Comparison of ENCODE assay signal across 8 cellular contexts in the genomic region with DNA sequence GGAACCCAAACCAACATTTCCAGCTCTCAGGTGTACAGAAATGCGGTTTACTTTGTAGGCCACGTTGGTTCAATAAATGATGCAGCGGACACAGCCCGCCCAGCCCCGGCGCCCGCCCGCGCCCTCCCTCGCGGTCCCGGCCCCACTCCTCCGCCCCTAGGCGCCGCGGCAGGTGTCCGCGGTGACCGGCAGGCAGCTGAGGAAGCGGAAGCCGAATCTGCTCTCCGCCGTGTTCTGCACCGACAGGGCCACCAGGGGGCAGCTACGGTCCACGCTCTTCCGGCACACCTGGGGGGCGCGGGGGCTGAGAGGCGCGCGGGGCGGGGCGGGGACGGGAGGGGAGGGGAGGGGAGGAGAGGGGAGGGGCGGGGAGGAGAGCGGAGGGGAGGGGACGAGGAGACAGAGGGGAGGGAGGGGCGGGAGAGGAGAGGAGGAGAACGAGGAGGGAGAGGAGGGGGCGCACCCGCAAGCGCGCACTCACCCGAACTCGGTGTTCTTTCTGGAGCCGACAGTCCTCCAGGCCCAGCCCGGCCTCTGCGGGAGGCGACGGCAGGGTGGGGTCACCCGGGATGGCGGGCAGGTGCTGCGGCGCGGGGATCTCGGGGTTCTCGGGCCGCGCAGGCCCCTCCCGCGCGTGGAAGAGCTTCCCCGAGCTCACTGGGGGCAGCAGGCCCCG. TPM values are rescaled to one million over a fixed set of nuclear protein-coding genes. Genes with fewer than 3 reads are reported as not detected.
DNase-seq lines count a peak whose midpoint lies in the region; ATAC-seq lines count a peak whose summit lies in the region.

No MANE protein-coding gene starts in this region.

- H4K5ac ChIP-seq in mesendoderm (ENCODE audit: low read length): no peak overlapping the region

- no peak overlapping the region for H3K4me3 Mint-ChIP-seq in activated CD4-positive, alpha-beta T cell treated with anti-CD3 and anti-CD28 coated beads, Interleukin-2, amount 10 ng/mL, durations not matched to agents 7 days and 5 days

- POLR2A ChIA-PET in activated CD4-positive, alpha-beta T cell treated with anti-CD3 and anti-CD28 coated beads, Interleukin-2, amount 10 ng/mL, durations not matched to agents 7 days and 5 days (lab: Charles Lee): no interaction called here

- no peak overlapping the region for H2BK120ac ChIP-seq in mesendoderm (ENCODE audit: low read depth, low read length)

- no peak overlapping the region for H3K23ac ChIP-seq in mesendoderm (ENCODE audit: low read length)

- DNase-seq in DMS53 (lab: John Stamatoyannopoulos, UW) (peak; percentile 95), NCI-H2227 treated with DMSO at 0.1 percent for 48 hours (lab: John Stamatoyannopoulos, UW) (peak; percentile 89), mesendoderm (peak; percentile 89), amniotic stem cell (lab: John Stamatoyannopoulos, UW) (no peak)
- DNase-seq in activated CD4-positive, alpha-beta T cell treated with anti-CD3 and anti-CD28 coated beads, Interleukin-2, amount 10 ng/mL, durations not matched to agents 7 days and 5 days: peak; percentile 74
- peak; percentile 55 to 76 (median 71) for DNase-seq in stimulated activated naive CD4-positive, alpha-beta T cell (lab: John Stamatoyannopoulos, UW)

- H2BK5ac ChIP-seq in mesendoderm (ENCODE audit: low read length): no peak overlapping the region

- H3K9me3 Mint-ChIP-seq in activated CD4-positive, alpha-beta T cell treated with anti-CD3 and anti-CD28 coated beads, Interleukin-2, amount 10 ng/mL, durations not matched to agents 7 days and 5 days: no peaks in the 10 kb centered on the region

- no peak overlapping the region for H2BK15ac ChIP-seq in mesendoderm (replicated peaks; ENCODE audit: low read depth)

- H3K56ac ChIP-seq in mesendoderm (ENCODE audit: low read length): peak overlapping the region; percentile 79

- H3K4me2 ChIP-seq in mesendoderm (ENCODE audit: low read length): peak overlapping the region; percentile 70

- H4K8ac ChIP-seq in mesendoderm (ENCODE audit: low read depth, low read length): no peak overlapping the region

- H3K36me3 ChIP-seq in duodenal mucosa (ENCODE audit: control insufficient read depth in 1 of 2, insufficient read depth in 2 of 2, low read length in 2 of 2) (no peaks in the 10 kb centered on the region), mesendoderm (ENCODE audit: control insufficient read depth, insufficient read depth, low read length) (no peaks in the 10 kb centered on the region)

- H3K4me1 ChIP-seq in duodenal mucosa (ENCODE audit: control insufficient read depth in 1 of 2, insufficient read depth in 2 of 2, low read length in 2 of 2) (peaks cover 9 to 18% of the 10 kb centered on the region in 2 donors), mesendoderm (ENCODE audit: control insufficient read depth, low read depth, low read length) (no peaks in the 10 kb centered on the region)

- H3K36me3 Mint-ChIP-seq in activated CD4-positive, alpha-beta T cell treated with anti-CD3 and anti-CD28 coated beads, Interleukin-2, amount 10 ng/mL, durations not matched to agents 7 days and 5 days (ENCODE audit: low read depth): no peaks in the 10 kb centered on the region

- peak; percentile 72 for ATAC-seq in HG02759 (IDR thresholded peaks at IDR 0.05; ENCODE audit: unreplicated experiment)

- H3K4me1 Mint-ChIP-seq in activated CD4-positive, alpha-beta T cell treated with anti-CD3 and anti-CD28 coated beads, Interleukin-2, amount 10 ng/mL, durations not matched to agents 7 days and 5 days: peaks cover 7% of the 10 kb centered on the region

- H3K27me3 Mint-ChIP-seq in activated CD4-positive, alpha-beta T cell treated with anti-CD3 and anti-CD28 coated beads, Interleukin-2, amount 10 ng/mL, durations not matched to agents 7 days and 5 days: peaks cover 20% of the 10 kb centered on the region

- WGBS in mesendoderm (ENCODE audit: extremely low coverage, insufficient coverage, low lambda C conversion rate): no CpG with 5 or more reads among the region's 65 CpGs

- H3K27ac ChIP-seq in duodenal mucosa (ENCODE audit: low read depth, low read length): no peak overlapping the region
- no peak overlapping the region for H3K27ac ChIP-seq in mesendoderm (ENCODE audit: low read depth, low read length)

- no peak overlapping the region for H2AK5ac ChIP-seq in mesendoderm (ENCODE audit: low read length)

- peak overlapping the region; percentile 6 for H3K18ac ChIP-seq in mesendoderm (ENCODE audit: low read length)

- no peaks in the 10 kb centered on the region for H3K79me1 ChIP-seq in mesendoderm (ENCODE audit: low read length)

- no peak overlapping the region for H3K4ac ChIP-seq in mesendoderm (ENCODE audit: low read depth, low read length)

- H3K4me3 ChIP-seq in duodenal mucosa (ENCODE audit: low read depth in 1 of 2, low read length in 2 of 2) (peak overlapping the region; percentile 40 to 43), mesendoderm (ENCODE audit: low read length) (peak overlapping the region; percentile 24)

- H3K27ac Mint-ChIP-seq in activated CD4-positive, alpha-beta T cell treated with anti-CD3 and anti-CD28 coated beads, Interleukin-2, amount 10 ng/mL, durations not matched to agents 7 days and 5 days: no peak overlapping the region

- no peaks in the 10 kb centered on the region for H3K9me3 ChIP-seq in duodenal mucosa (ENCODE audit: control insufficient read depth in 1 of 2, low read length in 2 of 2)

- H3K9ac ChIP-seq in duodenal mucosa (ENCODE audit: low read depth in 1 of 2, low read length in 2 of 2) (peak overlapping the region in 1 of 2 donors; percentile 18), mesendoderm (ENCODE audit: low read length) (peak overlapping the region; percentile 63)

- H3K79me2 ChIP-seq in mesendoderm (ENCODE audit: control insufficient read depth, insufficient read depth, low read length): no peaks in the 10 kb centered on the region

- CTCF ChIA-PET in activated CD4-positive, alpha-beta T cell treated with anti-CD3 and anti-CD28 coated beads, Interleukin-2, amount 10 ng/mL, durations not matched to agents 7 days and 5 days (lab: Charles Lee): interaction anchor here (0.6 to 3.0 kb wide), 25 partner anchors 9 to 190 kb away, joined by 3 to 19 read pairs (median 4); a partner anchor contains a TSS

- H3K27me3 ChIP-seq in duodenal mucosa (ENCODE audit: control insufficient read depth in 1 of 2, insufficient read depth in 2 of 2, low read length in 2 of 2) (peaks cover 7 to 11% of the 10 kb centered on the region in 2 donors), mesendoderm (ENCODE audit: insufficient read depth, low read length, poor library complexity) (peaks cover 10% of the 10 kb centered on the region)

RNA-seq across cellular contexts. Expression of a gene that starts 5.6 kb away (rescaled TPM):
- 1 to 10 TPM; 3.4 to 4.8 TPM for total RNA-seq in activated CD4-positive, alpha-beta T cell treated with anti-CD3 and anti-CD28 coated beads, Interleukin-2, amount 10 ng/mL, durations not matched to agents 7 days and 5 days
- polyA plus RNA-seq in mesendoderm (2013, experiment 1 of 2): 0.56 TPM
- polyA plus RNA-seq in mesendoderm (2013, experiment 2 of 2): 0.49 TPM

RNA-seq across cellular contexts. Expression of a gene that starts 5.8 kb away (rescaled TPM):
- 10 to 100 TPM; 30.7 to 38.1 TPM for total RNA-seq in activated CD4-positive, alpha-beta T cell treated with anti-CD3 and anti-CD28 coated beads, Interleukin-2, amount 10 ng/mL, durations not matched to agents 7 days and 5 days
- polyA plus RNA-seq in mesendoderm (2013, experiment 1 of 2): 5.6 TPM
- polyA plus RNA-seq in mesendoderm (2013, experiment 2 of 2): 6.5 TPM

RNA-seq across cellular contexts. Expression of a gene that starts 17.6 kb away (rescaled TPM):
- 1 to 10 TPM; 2.0 to 2.1 TPM for total RNA-seq in activated CD4-positive, alpha-beta T cell treated with anti-CD3 and anti-CD28 coated beads, Interleukin-2, amount 10 ng/mL, durations not matched to agents 7 days and 5 days
- 0.37 TPM for polyA plus RNA-seq in mesendoderm (2013, experiment 1 of 2)
- 0.35 TPM for polyA plus RNA-seq in mesendoderm (2013, experiment 2 of 2)

RNA-seq across cellular contexts. Expression of a gene that starts 19.6 kb away (rescaled TPM):
- 10 to 100 TPM; 51.7 to 63.5 TPM for total RNA-seq in activated CD4-positive, alpha-beta T cell treated with anti-CD3 and anti-CD28 coated beads, Interleukin-2, amount 10 ng/mL, durations not matched to agents 7 days and 5 days
- polyA plus RNA-seq in mesendoderm (2013, experiment 1 of 2): 37.4 TPM
- 38.7 TPM for polyA plus RNA-seq in mesendoderm (2013, experiment 2 of 2)

RNA-seq across cellular contexts. Expression of a gene that starts 21.3 kb away (rescaled TPM):
- 10 to 100 TPM; 46.8 to 48.6 TPM for total RNA-seq in activated CD4-positive, alpha-beta T cell treated with anti-CD3 and anti-CD28 coated beads, Interleukin-2, amount 10 ng/mL, durations not matched to agents 7 days and 5 days
- polyA plus RNA-seq in mesendoderm (2013, experiment 1 of 2): 19.1 TPM
- 18.6 TPM for polyA plus RNA-seq in mesendoderm (2013, experiment 2 of 2)
